8 cellular contexts compared by ENCODE assay signal in genomic region chr15:80989110-80989517, GRCh38. TPM values are rescaled to one million over a fixed set of nuclear protein-coding genes. Genes with fewer than 3 reads are reported as not detected.
DNase-seq lines count a peak whose midpoint lies in the region; ATAC-seq, FAIRE-seq and TF ChIP-seq lines count a peak whose summit lies in the region.

No MANE protein-coding gene starts in this region.

- peaks cover 54% of the 10 kb centered on the region for H3K79me2 ChIP-seq in keratinocyte (ENCODE audit: control insufficient read depth, insufficient read depth, low read length)

- peak overlapping the region; percentile 97 for H3K27ac Mint-ChIP-seq in activated naive CD8-positive, alpha-beta T cell treated with anti-CD3 and anti-CD28 coated beads, Interleukin-2, amount 10 ng/mL, durations not matched to agents 7 days and 5 days
- peak overlapping the region; percentile 98 to 99 for H3K27ac Mint-ChIP-seq in stimulated activated naive CD8-positive, alpha-beta T cell treated with anti-CD3 and anti-CD28 coated beads, Interleukin-15, amount 100 ng/mL, for 72 hours

- peaks cover 45% of the 10 kb centered on the region for H3K4me1 Mint-ChIP-seq in activated naive CD8-positive, alpha-beta T cell treated with anti-CD3 and anti-CD28 coated beads, Interleukin-2, amount 10 ng/mL, durations not matched to agents 7 days and 5 days
- peaks cover 60% of the 10 kb centered on the region for H3K4me1 Mint-ChIP-seq in stimulated activated naive CD8-positive, alpha-beta T cell treated with anti-CD3 and anti-CD28 coated beads, Interleukin-15, amount 100 ng/mL, for 72 hours

- H3K36me3 ChIP-seq in keratinocyte (ENCODE audit: control insufficient read depth in 2 of 2, extremely low read depth in 1 of 2, insufficient read depth in 2 of 2, low read length in 2 of 2), result peaks cover 0 to 11% of the 10 kb centered on the region in 2 experiments

- H3K9me1 ChIP-seq in keratinocyte (ENCODE audit: control insufficient read depth, extremely low read depth, insufficient read depth, low read length), result peaks cover 4% of the 10 kb centered on the region

- H3K27me3 ChIP-seq in keratinocyte (ENCODE audit: control insufficient read depth, extremely low read depth, insufficient read depth, low read length), result no peaks in the 10 kb centered on the region

- peak overlapping the region; percentile 98 for H3K4me3 Mint-ChIP-seq in activated naive CD8-positive, alpha-beta T cell treated with anti-CD3 and anti-CD28 coated beads, Interleukin-2, amount 10 ng/mL, durations not matched to agents 7 days and 5 days
- H3K4me3 Mint-ChIP-seq in stimulated activated naive CD8-positive, alpha-beta T cell treated with anti-CD3 and anti-CD28 coated beads, Interleukin-15, amount 100 ng/mL, for 72 hours, result peak overlapping the region; percentile 96 to 97

- peak overlapping the region; percentile 84 to 100 (median 99) for H3K4me3 ChIP-seq in keratinocyte (ENCODE audit: control insufficient read depth in 2 of 3, extremely low read depth in 1 of 3, insufficient read depth in 2 of 3, low read depth in 1 of 3, low read length in 3 of 3)

- dilution Hi-C loops in keratinocyte (cut with MboI; ENCODE audit: extremely low pct_ligation_motif_present, low sequenced_read_pairs), result no loop called here

- peak overlapping the region; percentile 94 for H3K4me2 ChIP-seq in keratinocyte (ENCODE audit: control insufficient read depth, extremely low read depth, insufficient read depth, low read depth, low read length)

- ATAC-seq in GM18498 (IDR thresholded peaks at IDR 0.05; ENCODE audit: unreplicated experiment) (peak; percentile 8), HG03196 (IDR thresholded peaks at IDR 0.05; ENCODE audit: unreplicated experiment) (peak; percentile 5), HG03521 (IDR thresholded peaks at IDR 0.05; ENCODE audit: unreplicated experiment) (no peak)
- no peak for ATAC-seq in activated naive CD8-positive, alpha-beta T cell treated with anti-CD3 and anti-CD28 coated beads, Interleukin-2, amount 10 ng/mL, durations not matched to agents 7 days and 5 days (ENCODE audit: low read depth)
- ATAC-seq in stimulated activated naive CD8-positive, alpha-beta T cell treated with anti-CD3 and anti-CD28 coated beads, Interleukin-15, amount 100 ng/mL, for 72 hours, result peak; percentile 1

- H2AFZ ChIP-seq in keratinocyte (ENCODE audit: control insufficient read depth, low read length), result peak overlapping the region; percentile 96

- TF ChIP-seq CTCF in keratinocyte (optimal IDR thresholded peaks at IDR 0.05 in 1 of 3, IDR thresholded peaks at IDR 0.05 in 1 of 3, conservative IDR thresholded peaks at IDR 0.05 in 1 of 3; ENCODE audit: extremely low read depth in 1 of 3, insufficient read depth in 2 of 3, low read length in 3 of 3), result no peak

- peaks cover 21% of the 10 kb centered on the region for H3K36me3 Mint-ChIP-seq in activated naive CD8-positive, alpha-beta T cell treated with anti-CD3 and anti-CD28 coated beads, Interleukin-2, amount 10 ng/mL, durations not matched to agents 7 days and 5 days

- POLR2A ChIA-PET in activated naive CD8-positive, alpha-beta T cell treated with anti-CD3 and anti-CD28 coated beads, Interleukin-2, amount 10 ng/mL, durations not matched to agents 7 days and 5 days (lab: Charles Lee), result interaction anchor here (1.9 kb wide), 1 partner anchor 13 kb away, joined by 7 read pairs; no protein-coding TSS in a partner anchor

- no peaks in the 10 kb centered on the region for H3K9me3 Mint-ChIP-seq in activated naive CD8-positive, alpha-beta T cell treated with anti-CD3 and anti-CD28 coated beads, Interleukin-2, amount 10 ng/mL, durations not matched to agents 7 days and 5 days
- no peaks in the 10 kb centered on the region for H3K9me3 Mint-ChIP-seq in stimulated activated naive CD8-positive, alpha-beta T cell treated with anti-CD3 and anti-CD28 coated beads, Interleukin-15, amount 100 ng/mL, for 72 hours

- FAIRE-seq in keratinocyte (lab: Jason Lieb, UNC), result no peak

- peak overlapping the region; percentile 95 for H3K9ac ChIP-seq in keratinocyte (ENCODE audit: control insufficient read depth, extremely low read depth, insufficient read depth, low read length)

- no peaks in the 10 kb centered on the region for H3K27me3 Mint-ChIP-seq in activated naive CD8-positive, alpha-beta T cell treated with anti-CD3 and anti-CD28 coated beads, Interleukin-2, amount 10 ng/mL, durations not matched to agents 7 days and 5 days
- no peaks in the 10 kb centered on the region for H3K27me3 Mint-ChIP-seq in stimulated activated naive CD8-positive, alpha-beta T cell treated with anti-CD3 and anti-CD28 coated beads, Interleukin-15, amount 100 ng/mL, for 72 hours

- peaks cover 6% of the 10 kb centered on the region for H4K20me1 ChIP-seq in keratinocyte (ENCODE audit: control insufficient read depth, extremely low read depth, insufficient read depth, low read length)

- peak overlapping the region; percentile 86 for H3K27ac ChIP-seq in keratinocyte (ENCODE audit: control insufficient read depth, insufficient read depth, low read length)

- no peaks in the 10 kb centered on the region for H3K9me3 ChIP-seq in keratinocyte (ENCODE audit: control insufficient read depth, low read depth, low read length)

- peaks cover 54% of the 10 kb centered on the region for H3K4me1 ChIP-seq in keratinocyte (ENCODE audit: control insufficient read depth, extremely low read depth, insufficient read depth, low read length)

- DNase-seq in activated naive CD8-positive, alpha-beta T cell treated with anti-CD3 and anti-CD28 coated beads, Interleukin-2, amount 10 ng/mL, durations not matched to agents 7 days and 5 days, result no peak
- DNase-seq in keratinocyte (ENCODE audit: low read depth, low spot score) (no peak), NCI-H128 (lab: John Stamatoyannopoulos, UW; ENCODE audit: unreplicated experiment) (no peak), D341Med (ENCODE audit: low spot score) (no peak)
- DNase-seq in stimulated activated naive CD8-positive, alpha-beta T cell treated with anti-CD3 and anti-CD28 coated beads, Interleukin-15, amount 100 ng/mL, for 72 hours, result no peak

RNA-seq across cellular contexts. Expression of gene MESD, which starts 0.5 kb away (rescaled TPM):
- total RNA-seq in activated naive CD8-positive, alpha-beta T cell treated with anti-CD3 and anti-CD28 coated beads, Interleukin-2, amount 10 ng/mL, durations not matched to agents 7 days and 5 days, result 10 to 100 TPM; 28.0 to 28.4 TPM
- 10.9 to 22.3 TPM (median 18.7 TPM) in 3 replicates for polyA plus RNA-seq in keratinocyte
- 17.7 TPM for polyA plus RNA-seq in keratinocyte (2011; ENCODE audit: low read depth)
- 9.7 and 11.6 TPM in 2 replicates for polyA plus RNA-seq in keratinocyte (2011; cell fraction: cytosol; rRNA removed)
- polyA plus RNA-seq in keratinocyte (2011; cell fraction: nucleus; rRNA removed), result 21.7 and 26.2 TPM in 2 replicates
- polyA plus RNA-seq in keratinocyte (2012; ENCODE audit: low replicate concordance), result 15.9 and 27.1 TPM in 2 replicates
- polyA minus RNA-seq in keratinocyte, result 4.3 to 11.6 TPM (median 7.3 TPM) in 3 replicates
- polyA minus RNA-seq in keratinocyte (2011; cell fraction: cytosol; rRNA and poly(A)+ RNA removed), result 20.1 TPM
- polyA minus RNA-seq in keratinocyte (2011; cell fraction: nucleus; rRNA and poly(A)+ RNA removed), result 11.3 and 22.6 TPM in 2 replicates

RNA-seq across cellular contexts. Expression of gene TLNRD1, which starts 11.6 kb away (rescaled TPM):
- 10 to 100 TPM; 24.0 to 24.5 TPM for total RNA-seq in activated naive CD8-positive, alpha-beta T cell treated with anti-CD3 and anti-CD28 coated beads, Interleukin-2, amount 10 ng/mL, durations not matched to agents 7 days and 5 days
- polyA plus RNA-seq in keratinocyte, result 3.1 to 4.7 TPM (median 3.3 TPM) in 3 replicates
- 0.45 TPM for polyA plus RNA-seq in keratinocyte (2011; ENCODE audit: low read depth)
- 2.0 and 3.9 TPM in 2 replicates for polyA plus RNA-seq in keratinocyte (2011; cell fraction: cytosol; rRNA removed)
- polyA plus RNA-seq in keratinocyte (2011; cell fraction: nucleus; rRNA removed), result 3.3 and 4.3 TPM in 2 replicates
- 2.3 and 7.0 TPM in 2 replicates for polyA plus RNA-seq in keratinocyte (2012; ENCODE audit: low replicate concordance)
- 1.3 to 4.2 TPM (median 1.8 TPM) in 3 replicates for polyA minus RNA-seq in keratinocyte
- 19.6 TPM for polyA minus RNA-seq in keratinocyte (2011; cell fraction: cytosol; rRNA and poly(A)+ RNA removed)
- 6.2 and 6.8 TPM in 2 replicates for polyA minus RNA-seq in keratinocyte (2011; cell fraction: nucleus; rRNA and poly(A)+ RNA removed)

Comparison
In these comparisons a context has a peak if more than half of its experiments do, and no peak if none do; other contexts are left out.
1. ATAC-seq: peak in GM18498 (single experiment), HG03196 (single experiment) and stimulated activated naive CD8-positive, alpha-beta T cell treated with anti-CD3 and anti-CD28 coated beads, Interleukin-15, amount 100 ng/mL, for 72 hours (single experiment); none in activated naive CD8-positive, alpha-beta T cell treated with anti-CD3 and anti-CD28 coated beads, Interleukin-2, amount 10 ng/mL, durations not matched to agents 7 days and 5 days (single experiment) and HG03521 (single experiment).